In genomic region chr13:55788548-55788947, GRCh38 we compare ENCODE assay signal across 34 cellular contexts.
"Had no signal": no experiment of that assay in that cellular context is flagged by ENCODE, and none has a peak within 500 bp of the region (broad histone marks: within the 10 kb centered on the region; RNA-seq: fewer than 3 reads in every experiment).

No MANE protein-coding gene starts in this region.

- DNase-seq: Karpas-422, Kasumi-1, MG63, MM.1S, MV-4-11, NCI-H1048, NCI-H1092, NCI-H1092 treated with DMSO at 0.1 percent for 48 hours, NCI-H1105, NCI-H1105 treated with DMSO at 0.1 percent for 48 hours, NCI-H1417, NCI-H1417 treated with DMSO at 0.1 percent for 48 hours, NCI-H1436, NCI-H1436 treated with DMSO at 0.1 percent for 48 hours, NCI-H146, NCI-H1694, NCI-H1694 treated with DMSO at 0.1 percent for 48 hours, NCI-H187, NCI-H187 treated with DMSO at 0.1 percent for 48 hours, NCI-H1930, NCI-H2029, NCI-H2029 treated with DMSO at 0.1 percent for 48 hours, NCI-H2081, NCI-H2081 treated with DMSO at 0.1 percent for 48 hours, NCI-H2107, NCI-H2171, NCI-H2227 treated with DMSO at 0.1 percent for 48 hours, NCI-H226, NCI-H345, NCI-H446, NCI-H446 treated with DMSO at 0.1 percent for 48 hours, NCI-H510A, NCI-H510A treated with DMSO at 0.1 percent for 48 hours, NCI-H524 had no signal
